ENCODE assay signal across 8 cellular contexts in genomic region chr10:88974446-88975376, GRCh38. TPM values are rescaled to one million over a fixed set of nuclear protein-coding genes. Genes with fewer than 3 reads are reported as not detected.
DNase-seq lines count a peak whose midpoint lies in the region; ATAC-seq and TF ChIP-seq lines count a peak whose summit lies in the region.

No MANE protein-coding gene starts in this region.

- ATAC-seq in HG03469 (IDR thresholded peaks at IDR 0.05; ENCODE audit: unreplicated experiment) (no peak), HG03175 (IDR thresholded peaks at IDR 0.05; ENCODE audit: unreplicated experiment) (no peak)

- peaks cover 4% of the 10 kb centered on the region for H3K27me3 Mint-ChIP-seq in endothelial cell (ENCODE audit: unreplicated experiment)

- H3K4me1 ChIP-seq in HAP-1 (no peaks in the 10 kb centered on the region), SJCRH30 (no peaks in the 10 kb centered on the region; the same call in 1 of the 2 replicates), esophagus squamous epithelium (peaks cover 0 to 53% (median 27%) of the 10 kb centered on the region in 3 donors)

- H3K9me3 ChIP-seq in HAP-1 (no peaks in the 10 kb centered on the region), SJCRH30 (replicated peaks) (no peaks in the 10 kb centered on the region), esophagus squamous epithelium (no peaks in the 10 kb centered on the region)

- H3K27me3 ChIP-seq in HAP-1 (ENCODE audit: low read depth) (no peaks in the 10 kb centered on the region), SJCRH30 (no peaks in the 10 kb centered on the region), esophagus squamous epithelium (no peaks in the 10 kb centered on the region)

- peaks cover 4% of the 10 kb centered on the region for H3K4me1 Mint-ChIP-seq in endothelial cell (ENCODE audit: unreplicated experiment)

- H3K36me3 Mint-ChIP-seq in endothelial cell (ENCODE audit: low read depth, unreplicated experiment), result no peaks in the 10 kb centered on the region

- intact Hi-C loops in esophagus squamous epithelium (cut with DNase I), result no loop called here

- no peak overlapping the region for H3K27ac Mint-ChIP-seq in endothelial cell (ENCODE audit: unreplicated experiment)

- WGBS in esophagus squamous epithelium, 2 donors, result 8% methylated on average over 7 of the region's 7 CpGs

- in situ Hi-C loops in HAP-1 (cut with MboI; ENCODE audit: low sequenced_read_pairs), result no loop called here

- TF ChIP-seq POLR2A in esophagus squamous epithelium (IDR thresholded peaks at IDR 0.05), result no peak

- H3K4me3 ChIP-seq in HAP-1 (peak overlapping the region; percentile 24), SJCRH30 (peak overlapping the region; percentile 13; the same call in 1 of the 2 replicates), esophagus squamous epithelium (peak overlapping the region; percentile 23 to 67 (median 48)), skeletal muscle cell (ENCODE audit: low read depth, low read length) (peak overlapping the region; percentile 36)

- H3K36me3 ChIP-seq in HAP-1 (replicated peaks), result no peaks in the 10 kb centered on the region
- no peaks in the 10 kb centered on the region for H3K36me3 ChIP-seq in SJCRH30
- no peaks in the 10 kb centered on the region for H3K36me3 ChIP-seq in esophagus squamous epithelium

- no peaks in the 10 kb centered on the region for H3K9me3 Mint-ChIP-seq in endothelial cell (ENCODE audit: unreplicated experiment)

- DNase-seq in HAP-1 (ENCODE audit: low spot score in 2 of 2) (peak in 1 of 2 experiments; percentile 4), SJCRH30 (no peak), esophagus squamous epithelium (lab: John Stamatoyannopoulos, UW) (no peak), skeletal muscle cell (ENCODE audit: low read depth) (no peak), endothelial cell (ENCODE audit: low spot score) (no peak), NCI-H526 (lab: John Stamatoyannopoulos, UW) (no peak)

- TF ChIP-seq CTCF in esophagus squamous epithelium (IDR thresholded peaks at IDR 0.05) (no peak), endothelial cell (IDR thresholded peaks at IDR 0.05; ENCODE audit: unreplicated experiment) (no peak)

- no peak overlapping the region for H3K4me3 Mint-ChIP-seq in endothelial cell (ENCODE audit: unreplicated experiment)

- H3K27ac ChIP-seq in SJCRH30 (no peak overlapping the region), esophagus squamous epithelium (peak overlapping the region; percentile 74 to 89 (median 78))

RNA-seq across cellular contexts. Expression of gene FAS, which starts 15.9 kb away (rescaled TPM):
- 0.48 and 0.75 TPM in 2 replicates for total RNA-seq in SJCRH30 (2014; rRNA removed; shearing (Covaris generic))
- 10 to 100 TPM; 14.9 to 33.6 (median 19.4) TPM for total RNA-seq in esophagus squamous epithelium
- 23.0 TPM for total RNA-seq in endothelial cell (ENCODE audit: unreplicated experiment)

RNA-seq across cellular contexts. Expression of gene ACTA2, which starts 22.1 kb away (rescaled TPM):
- 0.48 and 0.95 TPM in 2 replicates for total RNA-seq in SJCRH30 (2014; rRNA removed; shearing (Covaris generic))
- 1,000 to 10,000 TPM in 1 of 4 donors, 100 to 1,000 TPM in 2, 10 to 100 TPM in 1; 64.6 to 1,343 (median 285) TPM for total RNA-seq in esophagus squamous epithelium
- total RNA-seq in endothelial cell (ENCODE audit: unreplicated experiment), result 98.5 TPM

Comparison
In these comparisons a context has a peak if more than half of its experiments do, and no peak if none do; other contexts are left out.
1. RNA of gene ACTA2, which starts 22.1 kb away (total RNA-seq): 64.6 to 1,343 TPM in esophagus squamous epithelium and 98.5 TPM in endothelial cell (single experiment); 0.48 to 0.95 TPM in SJCRH30; every median in the first group is over 10 times any median in the second.
2. Peak in every context shown above with its lines, with median percentiles within 50 percentile points of each other: H3K4me3 ChIP-seq.